Comparison of ENCODE assay signal across 1 cellular context in the genomic region with DNA sequence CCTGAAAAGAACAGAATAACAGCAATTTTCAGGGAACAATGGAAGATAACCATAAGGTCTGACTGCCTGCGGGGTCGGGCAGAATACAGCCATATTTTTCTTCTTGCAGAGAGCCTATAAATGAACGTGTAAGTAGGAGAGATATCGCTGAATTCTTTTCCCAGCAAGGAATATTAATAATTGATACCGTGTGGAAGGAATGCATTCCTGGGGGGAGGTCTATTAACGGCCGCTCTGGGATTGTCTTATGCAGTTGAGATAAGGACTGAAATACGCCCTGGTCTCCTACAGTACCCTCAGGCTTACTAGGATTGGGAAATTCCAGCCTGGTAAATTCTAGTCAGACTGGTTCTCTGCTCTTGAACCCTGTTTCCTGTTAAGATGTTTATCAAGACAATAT.
TF ChIP-seq lines count a peak whose summit lies in the region.

No MANE protein-coding gene starts in this region.

TF ChIP-seq in K562, 482 proteins besides CTCF, POLR2A, EP300 and RAD21:
- TF ChIP-seq ZNF445 (CRISPR knock-in tag; IDR thresholded peaks at IDR 0.05; ENCODE audit: low read depth), result peak; percentile 76; the same call in 1 of the 2 replicates
